9 cellular contexts compared by ENCODE assay signal in genomic region chr5:108726446-108727091, GRCh38. TPM values are rescaled to one million over a fixed set of nuclear protein-coding genes. Genes with fewer than 3 reads are reported as not detected.
DNase-seq lines count a peak whose midpoint lies in the region; ATAC-seq and TF ChIP-seq lines count a peak whose summit lies in the region.
"Had no signal": no experiment of that assay in that cellular context is flagged by ENCODE, and none has a peak within 500 bp of the region (broad histone marks: within the 10 kb centered on the region; RNA-seq: fewer than 3 reads in every experiment).

No MANE protein-coding gene starts in this region.

- TF ChIP-seq CTCF in fibroblast of lung (conservative IDR thresholded peaks at IDR 0.05 in 1 of 2, IDR thresholded peaks at IDR 0.05 in 1 of 2; ENCODE audit: low read depth in 1 of 2, low read length in 2 of 2): no peak

- in situ Hi-C loops in GM23248 (cut with MboI): no loop called here

- H3K9me3 ChIP-seq in GM23248 (ENCODE audit: low read depth) (no peaks in the 10 kb centered on the region), fibroblast of lung (ENCODE audit: control insufficient read depth, insufficient read depth, low read depth, low read length) (no peaks in the 10 kb centered on the region), skeletal muscle satellite cell (replicated peaks; ENCODE audit: low read length) (no peaks in the 10 kb centered on the region)

- H3K27me3 ChIP-seq in GM23248 (replicated peaks; ENCODE audit: insufficient read depth) (no peaks in the 10 kb centered on the region), fibroblast of lung (ENCODE audit: control insufficient read depth, insufficient read depth, low read length) (no peaks in the 10 kb centered on the region), skeletal muscle satellite cell (ENCODE audit: control insufficient read depth, insufficient read depth, low read length) (no peaks in the 10 kb centered on the region)

- H3K36me3 ChIP-seq in GM23248 (ENCODE audit: low read depth): no peaks in the 10 kb centered on the region
- H3K36me3 ChIP-seq in fibroblast of lung (ENCODE audit: control insufficient read depth, insufficient read depth, low read length): no peaks in the 10 kb centered on the region
- H3K36me3 ChIP-seq in skeletal muscle satellite cell (ENCODE audit: insufficient read depth, low read length): no peaks in the 10 kb centered on the region

- H3K4me2 ChIP-seq in GM23248 (ENCODE audit: unreplicated experiment) (peak overlapping the region; percentile 90), fibroblast of lung (ENCODE audit: extremely low read depth, insufficient read depth, low read length) (peak overlapping the region; percentile 98), skeletal muscle satellite cell (ENCODE audit: low read length) (peak overlapping the region; percentile 91)

- H4K20me1 ChIP-seq in GM23248 (ENCODE audit: insufficient read depth): no peaks in the 10 kb centered on the region
- H4K20me1 ChIP-seq in fibroblast of lung (ENCODE audit: control insufficient read depth, extremely low read depth, insufficient read depth, low read length): no peaks in the 10 kb centered on the region

- no peaks in the 10 kb centered on the region for H3K79me2 ChIP-seq in GM23248 (ENCODE audit: insufficient read depth)
- no peaks in the 10 kb centered on the region for H3K79me2 ChIP-seq in fibroblast of lung (ENCODE audit: control insufficient read depth, insufficient read depth, low read length)

- peak; percentile 55 for DNase-seq in GM23248
- peak; percentile 26 to 32 for DNase-seq in SHP77 (lab: John Stamatoyannopoulos, UW)
- DNase-seq in fibroblast of lung (ENCODE audit: low read depth in 2 of 2): peak in 1 of 2 donors; percentile 25

- WGBS in GM23248 (ENCODE audit: low coverage in 1 of 2, low lambda C conversion rate in 2 of 2, missing lambda C conversion rate in 2 of 2), 2 experiments: 42 to 56% methylated on average over 4 of the region's 4 CpGs

- H2AFZ ChIP-seq in GM23248 (peak overlapping the region; percentile 96), fibroblast of lung (ENCODE audit: low read length) (peak overlapping the region; percentile 99)

- H3K27ac ChIP-seq in GM23248: peak overlapping the region; percentile 80
- peak overlapping the region; percentile 97 for H3K27ac ChIP-seq in fibroblast of lung (ENCODE audit: insufficient read depth, low read length)

- H3K4me3 ChIP-seq in GM23248 (peak overlapping the region; percentile 79), fibroblast of lung (replicated peaks in 1 of 4; ENCODE audit: control extremely low read depth in 1 of 4, insufficient read depth in 1 of 4, low read depth in 3 of 4, low read length in 4 of 4) (peak overlapping the region in 3 of 4 experiments; percentile 75 to 80 (median 79)), skeletal muscle satellite cell (ENCODE audit: low read length) (no peak overlapping the region)
- H3K4me3 ChIP-seq: lung had no signal

- H3F3A ChIP-seq in GM23248 (ENCODE audit: insufficient read depth): peaks cover 43% of the 10 kb centered on the region

- ATAC-seq in HG02610 (IDR thresholded peaks at IDR 0.05; ENCODE audit: unreplicated experiment) (no peak), HG02571 (IDR thresholded peaks at IDR 0.05; ENCODE audit: unreplicated experiment) (no peak), HG03521 (IDR thresholded peaks at IDR 0.05; ENCODE audit: unreplicated experiment) (no peak), GM21529 (IDR thresholded peaks at IDR 0.05; ENCODE audit: unreplicated experiment) (no peak)

- H3K9ac ChIP-seq in GM23248: peak overlapping the region; percentile 85
- H3K9ac ChIP-seq in fibroblast of lung (ENCODE audit: insufficient read depth, low read length): no peak overlapping the region
- H3K9ac ChIP-seq in skeletal muscle satellite cell (ENCODE audit: low read depth, low read length): no peak overlapping the region

- H3K4me1 ChIP-seq in GM23248 (ENCODE audit: insufficient read depth): peaks cover 28% of the 10 kb centered on the region
- peaks cover 5% of the 10 kb centered on the region for H3K4me1 ChIP-seq in fibroblast of lung (ENCODE audit: control insufficient read depth, extremely low read depth, insufficient read depth, low read length)
- peaks cover 25% of the 10 kb centered on the region for H3K4me1 ChIP-seq in skeletal muscle satellite cell (ENCODE audit: control insufficient read depth, insufficient read depth, low read length)

- H3K9me2 ChIP-seq in GM23248 (ENCODE audit: insufficient read depth): no peaks in the 10 kb centered on the region

RNA-seq across cellular contexts. Expression of gene FER, which starts 21.1 kb away (rescaled TPM):
- 16.6 and 26.8 TPM in 2 replicates for total RNA-seq in GM23248 (2014; rRNA removed; shearing (Covaris generic))
- polyA plus RNA-seq in GM23248 (2016; fragmentation: Nextera tagmentation; extraction: Ambion mirVana) (24.9 and 26.1 TPM in 2 replicates), fibroblast of lung (9.6 and 12.2 TPM in 2 replicates)
- 18.5 and 21.3 TPM in 2 replicates for total RNA-seq in fibroblast of lung
- 5.7 and 9.3 TPM in 2 replicates for polyA plus RNA-seq in fibroblast of lung (2012)
- polyA minus RNA-seq in fibroblast of lung (ENCODE audit: low replicate concordance): 3.9 and 5.9 TPM in 2 replicates
- total RNA-seq in skeletal muscle satellite cell (2012; rRNA removed): 20.3 and 20.8 TPM in 2 replicates
